Comparison of ENCODE assay signal across 8 cellular contexts in genomic region chr1:248756636-248757035, GRCh38. TPM values are rescaled to one million over a fixed set of nuclear protein-coding genes. Genes with fewer than 3 reads are reported as not detected.
"Had no signal": no experiment of that assay in that cellular context is flagged by ENCODE, and none has a peak within 500 bp of the region (broad histone marks: within the 10 kb centered on the region; RNA-seq: fewer than 3 reads in every experiment).

No MANE protein-coding gene starts in this region.

- FAIRE-seq: H1, H54, HTR-8/SVneo had no signal

- H3K4me2 ChIP-seq: GM23338 had no signal

- H2AFZ ChIP-seq: GM23338 had no signal

- DNase-seq: H9, HCEC 1CT had no signal

- ATAC-seq: GM23338 had no signal

- H3K4me3 ChIP-seq: GM23338 had no signal

RNA-seq across cellular contexts. Expression of gene LYPD8, which starts 1.1 kb away (rescaled TPM):
- total RNA-seq: GM23338, H1, H9 had no signal
- polyA plus RNA-seq: GM23338, H1, IgD-negative memory B cell had no signal

RNA-seq across cellular contexts. Expression of gene OR14I1, which starts 54.1 kb away (rescaled TPM):
- total RNA-seq: GM23338, H1, H9, HT-29 had no signal
- polyA plus RNA-seq: GM23338, H1, IgD-negative memory B cell had no signal
